ENCODE assay signal across 8 cellular contexts in the genomic region with DNA sequence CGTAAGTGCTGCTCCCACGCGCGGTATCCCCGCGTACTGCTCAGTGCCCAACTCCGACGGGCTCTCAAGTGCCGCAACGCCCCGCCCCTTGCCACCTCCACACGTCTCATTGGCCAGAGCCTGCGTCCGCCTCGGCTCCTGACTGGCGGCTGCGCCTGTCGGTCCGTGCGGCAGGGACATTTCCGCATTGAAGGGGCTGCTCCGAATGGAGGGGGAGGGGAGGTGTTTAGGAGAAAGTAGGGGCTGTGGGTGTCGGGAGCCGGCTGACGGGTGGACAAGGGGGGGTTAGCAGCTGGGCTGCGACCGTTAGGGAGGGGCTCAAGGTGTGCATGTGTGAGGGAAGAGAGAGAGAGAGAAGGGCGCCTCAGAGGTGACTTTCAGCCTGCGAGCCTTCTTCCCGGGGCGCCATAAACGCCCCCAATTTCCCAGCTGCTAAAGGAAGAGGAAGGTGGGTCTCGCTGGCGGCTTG. TPM values are rescaled to one million over a fixed set of nuclear protein-coding genes. Genes with fewer than 3 reads are reported as not detected.
A peak's percentile ranks its signal among the peaks of the same experiment; 100 is the strongest.
DNase-seq lines count a peak whose midpoint lies in the region; ATAC-seq lines count a peak whose summit lies in the region.

No MANE protein-coding gene starts in this region.

- H3K4me1 Mint-ChIP-seq in effector memory CD8-positive, alpha-beta T cell (ENCODE audit: low read depth in 2 of 2) = peaks cover 27 to 38% of the 10 kb centered on the region in 2 donors
- peaks cover 26% of the 10 kb centered on the region for H3K4me1 Mint-ChIP-seq in memory B cell

- no peaks in the 10 kb centered on the region for H3K9me3 Mint-ChIP-seq in effector memory CD8-positive, alpha-beta T cell
- no peaks in the 10 kb centered on the region for H3K9me3 Mint-ChIP-seq in memory B cell

- peak; percentile 99 for DNase-seq in COR-L47 (lab: John Stamatoyannopoulos, UW)
- peak; percentile 96 for DNase-seq in HT1080 (ENCODE audit: low read depth)
- DNase-seq in NOMO-1 (lab: John Stamatoyannopoulos, UW; ENCODE audit: unreplicated experiment in 2 of 2) = peak; percentile 92 to 99
- peak; percentile 77 to 95 (median 93) for DNase-seq in activated CD8-positive, alpha-beta memory T cell treated with anti-CD3 and anti-CD28 coated beads for 48 hours (ENCODE audit: low read depth in 2 of 3, low spot score in 2 of 3)
- peak; percentile 95 to 97 (median 96) for DNase-seq in effector memory CD8-positive, alpha-beta T cell
- peak; percentile 88 to 93 for DNase-seq in memory B cell (ENCODE audit: low spot score in 2 of 2)
- peak; percentile 96 for DNase-seq in stimulated activated CD8-positive, alpha-beta memory T cell treated with anti-CD3 and anti-CD28 coated beads, Interleukin-12 subunit alpha, Interleukin-12 subunit beta, amount 100 ng/mL, for 1 hour (ENCODE audit: low read depth)

- ATAC-seq in GM21367 (IDR thresholded peaks at IDR 0.05; ENCODE audit: unreplicated experiment) = peak; percentile 91
- ATAC-seq in effector memory CD8-positive, alpha-beta T cell (replicated peaks) = peak; percentile 86
- peak; percentile 88 for ATAC-seq in memory B cell (ENCODE audit: low read depth)

- peak overlapping the region; percentile 99 to 100 for H3K4me3 Mint-ChIP-seq in effector memory CD8-positive, alpha-beta T cell
- H3K4me3 Mint-ChIP-seq in memory B cell = peak overlapping the region; percentile 95

- H3K27me3 Mint-ChIP-seq in effector memory CD8-positive, alpha-beta T cell = no peaks in the 10 kb centered on the region
- H3K27me3 Mint-ChIP-seq in memory B cell = no peaks in the 10 kb centered on the region

- peak overlapping the region; percentile 96 to 99 for H3K27ac Mint-ChIP-seq in effector memory CD8-positive, alpha-beta T cell
- H3K27ac Mint-ChIP-seq in memory B cell = peak overlapping the region; percentile 96

- peaks cover 19% of the 10 kb centered on the region for H3K36me3 Mint-ChIP-seq in effector memory CD8-positive, alpha-beta T cell (ENCODE audit: insufficient read depth)
- H3K36me3 Mint-ChIP-seq in memory B cell = peaks cover 3% of the 10 kb centered on the region

RNA-seq across cellular contexts. Expression of a gene that starts 0.9 kb away (rescaled TPM):
- 45.1 and 62.2 TPM in 2 replicates for total RNA-seq in HT1080 (2014; rRNA removed; shearing (Covaris generic))
- 78.8 TPM in 2 replicates for polyA plus RNA-seq in HT1080 (2015; cell fraction: cytosol; rRNA removed)
- polyA plus RNA-seq in HT1080 (2015; cell fraction: nucleus; rRNA removed) = 86.5 and 87.9 TPM in 2 replicates

Comparison
In these comparisons a context has a peak if more than half of its experiments do, and no peak if none do; other contexts are left out.
1. Peak in every context shown above with its lines: DNase-seq and ATAC-seq.